24 cellular contexts compared by ENCODE assay signal in the genomic region with DNA sequence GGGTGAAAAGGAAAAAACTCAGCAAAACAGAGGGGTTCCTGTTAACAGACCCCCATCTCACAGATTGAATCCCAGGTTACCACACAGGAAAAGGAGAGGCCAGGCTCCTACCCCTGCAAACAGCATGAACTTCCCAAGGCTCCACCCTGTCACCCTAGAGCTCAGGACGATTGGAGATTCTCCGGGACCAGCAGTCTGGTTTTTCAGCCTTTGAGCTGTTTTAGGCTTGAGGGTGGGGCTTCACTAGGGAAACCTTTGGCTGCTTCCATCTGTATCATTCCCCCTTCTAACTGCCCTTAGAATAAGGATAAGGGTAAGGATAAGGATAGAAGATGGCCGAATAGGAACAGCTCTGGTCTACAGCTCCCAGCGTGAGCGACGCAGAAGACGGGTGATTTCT. TPM values are rescaled to one million over a fixed set of nuclear protein-coding genes. Genes with fewer than 3 reads are reported as not detected.
DNase-seq lines count a peak whose midpoint lies in the region; ATAC-seq and TF ChIP-seq lines count a peak whose summit lies in the region.
"Had no signal": no experiment of that assay in that cellular context is flagged by ENCODE, and none has a peak within 500 bp of the region (broad histone marks: within the 10 kb centered on the region; RNA-seq: fewer than 3 reads in every experiment).

No MANE protein-coding gene starts in this region.

- no peak overlapping the region for H3K27ac Mint-ChIP-seq in GM23338
- H3K27ac Mint-ChIP-seq: activated CD4-positive, alpha-beta memory T cell treated with anti-CD3 and anti-CD28 coated beads, Interleukin-2, amount 10 ng/mL, durations not matched to agents 7 days and 5 days; CD4-positive, alpha-beta memory T cell; effector memory CD8-positive, alpha-beta T cell had no signal

- H3K4me2 ChIP-seq in GM23338 (peak overlapping the region; percentile 66), mesendoderm (ENCODE audit: low read length) (no peak overlapping the region)

- no peaks in the 10 kb centered on the region for H3K79me1 ChIP-seq in mesendoderm (ENCODE audit: low read length)

- peak overlapping the region; percentile 92 for H2AFZ ChIP-seq in GM23338

- H3K79me2 ChIP-seq in GM23338 (replicated peaks; ENCODE audit: insufficient read depth): no peaks in the 10 kb centered on the region
- no peaks in the 10 kb centered on the region for H3K79me2 ChIP-seq in mesendoderm (ENCODE audit: control insufficient read depth, insufficient read depth, low read length)

- H4K5ac ChIP-seq in mesendoderm (ENCODE audit: low read length): no peak overlapping the region

- H3K4me1 ChIP-seq in GM23338 (ENCODE audit: insufficient read depth) (peaks cover 6% of the 10 kb centered on the region; the same call in 1 of the 2 replicates), SJCRH30 (no peaks in the 10 kb centered on the region), mesendoderm (ENCODE audit: control insufficient read depth, low read depth, low read length) (no peaks in the 10 kb centered on the region), right atrium auricular region (no peaks in the 10 kb centered on the region)
- H3K4me1 ChIP-seq: esophagus muscularis mucosa, gastroesophageal sphincter, stomach had no signal

- peaks cover 8% of the 10 kb centered on the region for H3K4me1 Mint-ChIP-seq in GM23338
- H3K4me1 Mint-ChIP-seq: activated CD4-positive, alpha-beta memory T cell treated with anti-CD3 and anti-CD28 coated beads, Interleukin-2, amount 10 ng/mL, durations not matched to agents 7 days and 5 days; CD4-positive, alpha-beta memory T cell had no signal

- H3K9ac ChIP-seq in mesendoderm (ENCODE audit: low read length): no peak overlapping the region

- H3K18ac ChIP-seq in mesendoderm (ENCODE audit: low read length): no peak overlapping the region

- H2AK5ac ChIP-seq in mesendoderm (ENCODE audit: low read length): no peak overlapping the region

- H4K8ac ChIP-seq in mesendoderm (ENCODE audit: low read depth, low read length): no peak overlapping the region

- peak overlapping the region; percentile 49 for H3K56ac ChIP-seq in mesendoderm (ENCODE audit: low read length)

- H3K36me3 ChIP-seq in GM23338 (ENCODE audit: insufficient read depth) (no peaks in the 10 kb centered on the region), SJCRH30 (no peaks in the 10 kb centered on the region), mesendoderm (ENCODE audit: control insufficient read depth, insufficient read depth, low read length) (no peaks in the 10 kb centered on the region), right atrium auricular region (no peaks in the 10 kb centered on the region)
- H3K36me3 ChIP-seq: brain microvascular endothelial cell, esophagus muscularis mucosa, gastroesophageal sphincter, stomach had no signal

- H3K9me3 Mint-ChIP-seq in GM23338: peaks cover 8% of the 10 kb centered on the region; the same call in 2 of the 3 replicates
- H3K9me3 Mint-ChIP-seq: activated CD4-positive, alpha-beta memory T cell treated with anti-CD3 and anti-CD28 coated beads, Interleukin-2, amount 10 ng/mL, durations not matched to agents 7 days and 5 days; effector memory CD8-positive, alpha-beta T cell had no signal

- H3K36me3 Mint-ChIP-seq in GM23338 (ENCODE audit: low read depth): 0 out of 3 replicates have a peak, but pooled peaks cover 4% of the 10 kb centered on the region
- H3K36me3 Mint-ChIP-seq: CD4-positive, alpha-beta memory T cell had no signal

- H3K9me2 ChIP-seq in GM23338 (ENCODE audit: insufficient read depth): no peaks in the 10 kb centered on the region

- H3K4me3 Mint-ChIP-seq in GM23338: no peak overlapping the region; the same call in 2 of the 3 replicates
- H3K4me3 Mint-ChIP-seq: activated CD4-positive, alpha-beta memory T cell treated with anti-CD3 and anti-CD28 coated beads, Interleukin-2, amount 10 ng/mL, durations not matched to agents 7 days and 5 days; CD4-positive, alpha-beta memory T cell; effector memory CD8-positive, alpha-beta T cell had no signal

- no peak for TF ChIP-seq CTCF in GM23338 (conservative IDR thresholded peaks at IDR 0.05; ENCODE audit: low read depth in 2 of 2)
- TF ChIP-seq CTCF in right atrium auricular region (IDR thresholded peaks at IDR 0.05): no peak

- no peaks in the 10 kb centered on the region for H3F3A ChIP-seq in GM23338 (replicated peaks; ENCODE audit: low read depth)

- H3K9me3 ChIP-seq in SJCRH30 (replicated peaks) (no peaks in the 10 kb centered on the region), right atrium auricular region (no peaks in the 10 kb centered on the region)
- H3K9me3 ChIP-seq: esophagus muscularis mucosa, gastroesophageal sphincter, stomach had no signal

- no peaks in the 10 kb centered on the region for H3K27me3 Mint-ChIP-seq in GM23338 (ENCODE audit: insufficient read depth, low read depth, poor library complexity)
- H3K27me3 Mint-ChIP-seq: activated CD4-positive, alpha-beta memory T cell treated with anti-CD3 and anti-CD28 coated beads, Interleukin-2, amount 10 ng/mL, durations not matched to agents 7 days and 5 days had no signal

- no peak overlapping the region for H3K23ac ChIP-seq in mesendoderm (ENCODE audit: low read length)

- no peak overlapping the region for H2BK5ac ChIP-seq in mesendoderm (ENCODE audit: low read length)

- DNase-seq in GM23338 (ENCODE audit: low spot score) (peak; percentile 44), HuH-7 (ENCODE audit: low spot score) (peak; percentile 9), SJCRH30 (no peak), mesendoderm (peak; percentile 6), caudate nucleus (lab: John Stamatoyannopoulos, UW) (no peak), right atrium auricular region (ENCODE audit: low spot score) (no peak), SIG-M5 (lab: John Stamatoyannopoulos, UW) (no peak), Right ventricle myocardium superior (no peak)
- DNase-seq: activated CD4-positive, alpha-beta memory T cell treated with anti-CD3 and anti-CD28 coated beads, Interleukin-2, amount 10 ng/mL, durations not matched to agents 7 days and 5 days; activated CD4-positive, CD25-positive, alpha-beta regulatory T cell; activated gamma-delta T cell; brain microvascular endothelial cell; CD4-positive, alpha-beta memory T cell; effector memory CD8-positive, alpha-beta T cell; hypothalamus; left cardiac atrium; NCI-H1105; occipital lobe; stimulated activated CD4-positive, alpha-beta T cell treated with anti-CD3 and anti-CD28 coated beads, Interleukin-12 subunit alpha, Interleukin-12 subunit beta, amount 100 ng/mL, for 4 hours; stomach; T1000; trophoblast cell had no signal

- WGBS in mesendoderm (ENCODE audit: extremely low coverage, insufficient coverage, low lambda C conversion rate): no CpG with 5 or more reads among the region's 7 CpGs

- H3K4ac ChIP-seq in mesendoderm (ENCODE audit: low read depth, low read length): no peak overlapping the region

- no peak overlapping the region for H2BK120ac ChIP-seq in mesendoderm (ENCODE audit: low read depth, low read length)

- H3K27ac ChIP-seq in GM23338 (ENCODE audit: low read depth): peak overlapping the region; percentile 12; the same call in 1 of the 2 replicates
- no peak overlapping the region for H3K27ac ChIP-seq in SJCRH30
- H3K27ac ChIP-seq in mesendoderm (ENCODE audit: low read depth, low read length): no peak overlapping the region
- H3K27ac ChIP-seq in caudate nucleus (ENCODE audit: low read depth, low read length): no peak overlapping the region
- H3K27ac ChIP-seq in right atrium auricular region: no peak overlapping the region
- H3K27ac ChIP-seq: brain microvascular endothelial cell, esophagus muscularis mucosa, gastroesophageal sphincter, stomach had no signal

- intact Hi-C loops in Right ventricle myocardium superior (cut with DNase I): no loop called here

- ATAC-seq in GM23338: peak; percentile 78
- no peak for ATAC-seq in Right ventricle myocardium superior (ENCODE audit: poor library complexity)
- ATAC-seq: effector memory CD8-positive, alpha-beta T cell; gastroesophageal sphincter; left cardiac atrium had no signal

- no peaks in the 10 kb centered on the region for H4K20me1 ChIP-seq in GM23338 (replicated peaks; ENCODE audit: insufficient read depth)

- H3K4me3 ChIP-seq in GM23338: peak overlapping the region; percentile 31; the same call in 1 of the 2 replicates
- peak overlapping the region; percentile 39 for H3K4me3 ChIP-seq in SJCRH30
- H3K4me3 ChIP-seq in mesendoderm (ENCODE audit: low read length): no peak overlapping the region
- H3K4me3 ChIP-seq in right atrium auricular region: no peak overlapping the region
- H3K4me3 ChIP-seq: esophagus muscularis mucosa, gastroesophageal sphincter, stomach had no signal

- H2BK15ac ChIP-seq in mesendoderm (replicated peaks; ENCODE audit: low read depth): no peak overlapping the region

- H3K27me3 ChIP-seq in GM23338 (ENCODE audit: insufficient read depth) (no peaks in the 10 kb centered on the region), SJCRH30 (no peaks in the 10 kb centered on the region), mesendoderm (ENCODE audit: insufficient read depth, low read length, poor library complexity) (no peaks in the 10 kb centered on the region), right atrium auricular region (no peaks in the 10 kb centered on the region)
- H3K27me3 ChIP-seq: brain microvascular endothelial cell, esophagus muscularis mucosa, gastroesophageal sphincter, stomach had no signal

TF ChIP-seq in GM23338, 12 proteins besides CTCF, POLR2A, EP300 and RAD21 (continues in another document):
- TF ChIP-seq EZH2 (IDR thresholded peaks at IDR 0.05; ENCODE audit: low read depth, unreplicated experiment): no peak
- TF ChIP-seq ZNF114 (CRISPR knock-in tag; IDR thresholded peaks at IDR 0.05): no peak
- no peak for TF ChIP-seq JUNB (IDR thresholded peaks at IDR 0.05; ENCODE audit: unreplicated experiment)
- TF ChIP-seq NANOG (IDR thresholded peaks at IDR 0.05; ENCODE audit: borderline replicate concordance): no peak
- TF ChIP-seq ZNF331 (CRISPR knock-in tag; IDR thresholded peaks at IDR 0.05; ENCODE audit: low read depth): no peak
- TF ChIP-seq EZH2phosphoT487 (IDR thresholded peaks at IDR 0.05; ENCODE audit: unreplicated experiment): no peak

RNA-seq across cellular contexts. Expression of a gene that starts 16.0 kb away (rescaled TPM):
- not detected in 2 replicates for total RNA-seq in GM23338 (2014; rRNA removed; shearing (Covaris generic))
- polyA plus RNA-seq in GM23338 (2016; fragmentation: Nextera tagmentation; extraction: Ambion mirVana): 0.18 TPM in 1 of 2 replicates, not detected in the other
- not detected in 2 replicates for total RNA-seq in SJCRH30 (2014; rRNA removed; shearing (Covaris generic))
- 0.03 TPM for polyA plus RNA-seq in mesendoderm (2013, experiment 1 of 2)
- 0.03 TPM for polyA plus RNA-seq in mesendoderm (2013, experiment 2 of 2)
- total RNA-seq in right atrium auricular region: not detected
- total RNA-seq in Right ventricle myocardium superior: not detected
- total RNA-seq: activated CD4-positive, alpha-beta memory T cell treated with anti-CD3 and anti-CD28 coated beads, Interleukin-2, amount 10 ng/mL, durations not matched to agents 7 days and 5 days; CD4-positive, alpha-beta memory T cell; esophagus muscularis mucosa; gastroesophageal sphincter; left cardiac atrium had no signal

Comparison
In these comparisons a context has a peak if more than half of its experiments do, and no peak if none do; other contexts are left out.
1. DNase-seq: peak in GM23338 (single experiment), HuH-7 (single experiment) and mesendoderm (single experiment); none in SJCRH30 (0 of 2), caudate nucleus (0 of 61), right atrium auricular region (single experiment), SIG-M5 (single experiment) and Right ventricle myocardium superior (single experiment).
2. H3K4me3 ChIP-seq: peak in GM23338 (single experiment) and SJCRH30 (single experiment); none in mesendoderm (single experiment) and right atrium auricular region (0 of 2).